Comparison of ENCODE assay signal across 19 cellular contexts in the genomic region with DNA sequence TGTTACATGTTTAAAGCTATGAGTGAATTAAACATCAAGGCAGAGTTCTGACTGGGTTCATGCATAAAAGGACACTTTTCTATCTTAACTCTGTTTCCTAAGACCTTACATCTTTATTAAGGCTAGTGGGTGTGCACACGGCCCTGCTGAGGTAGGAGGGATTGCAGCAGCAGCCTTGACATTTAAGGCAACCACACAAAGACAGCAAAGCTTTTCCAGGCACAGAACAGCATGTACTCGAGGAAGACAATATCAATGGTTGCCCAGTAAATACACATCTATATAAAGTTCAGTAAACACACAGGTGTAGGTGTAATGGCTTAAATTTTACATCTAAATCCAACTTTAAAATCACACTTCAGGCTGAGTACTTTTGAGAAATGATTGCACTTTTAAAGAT.
DNase-seq lines count a peak whose midpoint lies in the region; ATAC-seq and TF ChIP-seq lines count a peak whose summit lies in the region.
"Had no signal": no experiment of that assay in that cellular context is flagged by ENCODE, and none has a peak within 500 bp of the region (broad histone marks: within the 10 kb centered on the region; RNA-seq: fewer than 3 reads in every experiment).

No MANE protein-coding gene starts in this region.

- peak overlapping the region; percentile 25 to 80 (median 70) for H3K27ac ChIP-seq in gastrocnemius medialis
- H3K27ac ChIP-seq: PC-9, RWPE1 had no signal

- no peaks in the 10 kb centered on the region for H3K36me3 ChIP-seq in gastrocnemius medialis

- peaks cover 16% of the 10 kb centered on the region in 2 donors for H3K4me1 ChIP-seq in gastrocnemius medialis
- H3K4me1 ChIP-seq: Caco-2 had no signal

- in situ Hi-C loops in SK-MEL-5 (cut with HindIII; ENCODE audit: low pct_unique_long_range_greater_than_20kb, low sequenced_read_pairs) = no loop called here
- in situ Hi-C loops in gastrocnemius medialis (cut with MboI; ENCODE audit: low sequenced_read_pairs in 4 of 4) = no loop called here

- H3K9me3 ChIP-seq in gastrocnemius medialis = no peaks in the 10 kb centered on the region
- H3K9me3 ChIP-seq: Caco-2 had no signal

- no peaks in the 10 kb centered on the region for H3K36me3 Mint-ChIP-seq in activated naive CD8-positive, alpha-beta T cell treated with anti-CD3 and anti-CD28 coated beads, Interleukin-2, amount 50 U/mL, for 24 hours (ENCODE audit: low read depth)
- no peaks in the 10 kb centered on the region for H3K36me3 Mint-ChIP-seq in activated naive CD8-positive, alpha-beta T cell treated with anti-CD3 and anti-CD28 coated beads for 36 hours
- H3K36me3 Mint-ChIP-seq in type B pancreatic cell = no peaks in the 10 kb centered on the region

- CTCF ChIA-PET in GM10248 (lab: Yijun Ruan, JAX) = interaction anchor here (0.9 to 1.1 kb wide), 2 partner anchors 11 to 94 kb away, joined by 3 read pairs; no protein-coding TSS in a partner anchor

- DNase-seq in activated naive CD8-positive, alpha-beta T cell treated with anti-CD3 and anti-CD28 coated beads, Interleukin-2, amount 50 U/mL, for 24 hours = no peak
- DNase-seq in activated naive CD8-positive, alpha-beta T cell treated with anti-CD3 and anti-CD28 coated beads for 36 hours = no peak
- DNase-seq in SK-MEL-5 (ENCODE audit: low read depth, low spot score) (peak; percentile 35), left kidney (ENCODE audit: low read depth, low spot score) (peak; percentile 13), gastrocnemius medialis (peak; percentile 29 to 57), GM10248 (ENCODE audit: extremely low spot score) (no peak), type B pancreatic cell (ENCODE audit: extremely low spot score, unreplicated experiment) (no peak)
- DNase-seq: Caco-2; CD4-positive, alpha-beta T cell; NCI-H1105; NCI-H1694 treated with DMSO at 0.1 percent for 48 hours; NCI-H2107; NCI-H2227 treated with DMSO at 0.1 percent for 48 hours; NCI-H524; PC-9 had no signal

- H3K27ac Mint-ChIP-seq in activated naive CD8-positive, alpha-beta T cell treated with anti-CD3 and anti-CD28 coated beads, Interleukin-2, amount 50 U/mL, for 24 hours = no peak overlapping the region
- H3K27ac Mint-ChIP-seq in activated naive CD8-positive, alpha-beta T cell treated with anti-CD3 and anti-CD28 coated beads for 36 hours = no peak overlapping the region
- no peak overlapping the region for H3K27ac Mint-ChIP-seq in type B pancreatic cell
- H3K27ac Mint-ChIP-seq: CD4-positive, alpha-beta T cell; GM23338 had no signal

- no peaks in the 10 kb centered on the region for H3K9me3 Mint-ChIP-seq in activated naive CD8-positive, alpha-beta T cell treated with anti-CD3 and anti-CD28 coated beads, Interleukin-2, amount 50 U/mL, for 24 hours
- H3K9me3 Mint-ChIP-seq in activated naive CD8-positive, alpha-beta T cell treated with anti-CD3 and anti-CD28 coated beads for 36 hours = no peaks in the 10 kb centered on the region
- H3K9me3 Mint-ChIP-seq in type B pancreatic cell = no peaks in the 10 kb centered on the region
- H3K9me3 Mint-ChIP-seq: CD4-positive, alpha-beta T cell had no signal

- H3K4me3 ChIP-seq in gastrocnemius medialis = no peak overlapping the region
- H3K4me3 ChIP-seq: GM23338, K562, PC-9 had no signal

- TF ChIP-seq CTCF in gastrocnemius medialis (IDR thresholded peaks at IDR 0.05 in 4 of 5, conservative IDR thresholded peaks at IDR 0.05 in 1 of 5) (no peak), GM10248 (IDR thresholded peaks at IDR 0.05; ENCODE audit: control extremely low read depth, extremely low read depth, low read depth, missing control alignments) (no peak), type B pancreatic cell (conservative IDR thresholded peaks at IDR 0.05) (no peak)

- POLR2A ChIA-PET in GM10248 (lab: Yijun Ruan, JAX) = no interaction called here

- ATAC-seq in activated naive CD8-positive, alpha-beta T cell treated with anti-CD3 and anti-CD28 coated beads, Interleukin-2, amount 50 U/mL, for 24 hours = peak; percentile 57
- ATAC-seq in gastrocnemius medialis (peak; percentile 96 to 97), GM19328 (IDR thresholded peaks at IDR 0.05; ENCODE audit: unreplicated experiment) (no peak)
- ATAC-seq: GM23338, K562 had no signal

- H3K27me3 ChIP-seq in gastrocnemius medialis = no peaks in the 10 kb centered on the region

- intact Hi-C loops in gastrocnemius medialis (cut with DNase I; ENCODE audit: low total_unique reads) = loop anchor here (5.0 kb wide), 1 partner anchor 80 kb away; the partner anchor contains the start of genes LOC128125822 and PTP4A1

- H3K4me3 Mint-ChIP-seq in activated naive CD8-positive, alpha-beta T cell treated with anti-CD3 and anti-CD28 coated beads, Interleukin-2, amount 50 U/mL, for 24 hours = no peak overlapping the region
- H3K4me3 Mint-ChIP-seq in activated naive CD8-positive, alpha-beta T cell treated with anti-CD3 and anti-CD28 coated beads for 36 hours = no peak overlapping the region
- no peak overlapping the region for H3K4me3 Mint-ChIP-seq in type B pancreatic cell
- H3K4me3 Mint-ChIP-seq: CD4-positive, alpha-beta T cell; GM23338 had no signal

- no peaks in the 10 kb centered on the region for H3K27me3 Mint-ChIP-seq in activated naive CD8-positive, alpha-beta T cell treated with anti-CD3 and anti-CD28 coated beads, Interleukin-2, amount 50 U/mL, for 24 hours
- H3K27me3 Mint-ChIP-seq in activated naive CD8-positive, alpha-beta T cell treated with anti-CD3 and anti-CD28 coated beads for 36 hours = no peaks in the 10 kb centered on the region
- peaks cover 24% of the 10 kb centered on the region for H3K27me3 Mint-ChIP-seq in type B pancreatic cell
- H3K27me3 Mint-ChIP-seq: CD4-positive, alpha-beta T cell had no signal

- no peak for TF ChIP-seq POLR2A in gastrocnemius medialis (IDR thresholded peaks at IDR 0.05)

- H3K4me1 Mint-ChIP-seq in activated naive CD8-positive, alpha-beta T cell treated with anti-CD3 and anti-CD28 coated beads, Interleukin-2, amount 50 U/mL, for 24 hours = peaks cover 2% of the 10 kb centered on the region
- no peaks in the 10 kb centered on the region for H3K4me1 Mint-ChIP-seq in activated naive CD8-positive, alpha-beta T cell treated with anti-CD3 and anti-CD28 coated beads for 36 hours
- no peaks in the 10 kb centered on the region for H3K4me1 Mint-ChIP-seq in type B pancreatic cell (ENCODE audit: unreplicated experiment)

Comparison
In these comparisons a context has a peak if more than half of its experiments do, and no peak if none do; other contexts are left out.
1. DNase-seq: peak in SK-MEL-5 (single experiment), left kidney (single experiment) and gastrocnemius medialis (2 of 2); none in activated naive CD8-positive, alpha-beta T cell treated with anti-CD3 and anti-CD28 coated beads, Interleukin-2, amount 50 U/mL, for 24 hours (single experiment), activated naive CD8-positive, alpha-beta T cell treated with anti-CD3 and anti-CD28 coated beads for 36 hours (single experiment), GM10248 (single experiment) and type B pancreatic cell (single experiment).